In genomic region chr13:110734561-110734960, GRCh38 we compare ENCODE assay signal across 1 cellular context.
A peak's percentile ranks its signal among the peaks of the same experiment; 100 is the strongest.
TF ChIP-seq lines count a peak whose summit lies in the region.

No MANE protein-coding gene starts in this region.

TF ChIP-seq in HepG2, 621 proteins besides CTCF, POLR2A, EP300 and RAD21:
- TF ChIP-seq MAZ (IDR thresholded peaks at IDR 0.05; ENCODE audit: borderline replicate concordance, low read depth, low read length) (no peak), MAZ (CRISPR knock-in tag; IDR thresholded peaks at IDR 0.05; ENCODE audit: low read depth) (no peak), TRIM24 (CRISPR knock-in tag; IDR thresholded peaks at IDR 0.05) (no peak), HNF4G (IDR thresholded peaks at IDR 0.05; ENCODE audit: borderline replicate concordance, low read depth, low read length) (0 out of 2 replicates have a peak, but pooled peaks have one; percentile 9), HNF4G (CRISPR knock-in tag; IDR thresholded peaks at IDR 0.05; ENCODE audit: borderline replicate concordance, low read depth) (no peak), TCF7 (IDR thresholded peaks at IDR 0.05; ENCODE audit: low read depth) (peak; percentile 57; the same call in 1 of the 2 replicates), HNF4A (CRISPR knock-in tag; IDR thresholded peaks at IDR 0.05) (peak; percentile 61), CEBPG (CRISPR knock-in tag; IDR thresholded peaks at IDR 0.05) (peak; percentile 51), ZBTB26 (CRISPR knock-in tag; IDR thresholded peaks at IDR 0.05; ENCODE audit: borderline replicate concordance) (no peak), ZMYM3 (CRISPR knock-in tag; IDR thresholded peaks at IDR 0.05) (peak; percentile 44; the same call in 1 of the 2 replicates), RARA (CRISPR knock-in tag; IDR thresholded peaks at IDR 0.05) (0 out of 2 replicates have a peak, but pooled peaks have one; percentile 13), PITX1 (CRISPR knock-in tag; IDR thresholded peaks at IDR 0.05) (peak; percentile 36; the same call in 1 of the 2 replicates), ZNF770 (CRISPR knock-in tag; IDR thresholded peaks at IDR 0.05) (peak; percentile 95), DMAP1 (CRISPR knock-in tag; IDR thresholded peaks at IDR 0.05) (no peak), RCOR2 (CRISPR knock-in tag; IDR thresholded peaks at IDR 0.05) (peak; percentile 45; the same call in 1 of the 2 replicates), POGZ (CRISPR knock-in tag; IDR thresholded peaks at IDR 0.05) (peak; percentile 56; the same call in 1 of the 2 replicates), ZBTB34 (CRISPR knock-in tag; IDR thresholded peaks at IDR 0.05) (no peak), CEBPB (IDR thresholded peaks at IDR 0.05; ENCODE audit: borderline replicate concordance, low read depth, low read length) (peak; percentile 26; the same call in 1 of the 2 replicates)
- TF ChIP-seq, protein P1, sequence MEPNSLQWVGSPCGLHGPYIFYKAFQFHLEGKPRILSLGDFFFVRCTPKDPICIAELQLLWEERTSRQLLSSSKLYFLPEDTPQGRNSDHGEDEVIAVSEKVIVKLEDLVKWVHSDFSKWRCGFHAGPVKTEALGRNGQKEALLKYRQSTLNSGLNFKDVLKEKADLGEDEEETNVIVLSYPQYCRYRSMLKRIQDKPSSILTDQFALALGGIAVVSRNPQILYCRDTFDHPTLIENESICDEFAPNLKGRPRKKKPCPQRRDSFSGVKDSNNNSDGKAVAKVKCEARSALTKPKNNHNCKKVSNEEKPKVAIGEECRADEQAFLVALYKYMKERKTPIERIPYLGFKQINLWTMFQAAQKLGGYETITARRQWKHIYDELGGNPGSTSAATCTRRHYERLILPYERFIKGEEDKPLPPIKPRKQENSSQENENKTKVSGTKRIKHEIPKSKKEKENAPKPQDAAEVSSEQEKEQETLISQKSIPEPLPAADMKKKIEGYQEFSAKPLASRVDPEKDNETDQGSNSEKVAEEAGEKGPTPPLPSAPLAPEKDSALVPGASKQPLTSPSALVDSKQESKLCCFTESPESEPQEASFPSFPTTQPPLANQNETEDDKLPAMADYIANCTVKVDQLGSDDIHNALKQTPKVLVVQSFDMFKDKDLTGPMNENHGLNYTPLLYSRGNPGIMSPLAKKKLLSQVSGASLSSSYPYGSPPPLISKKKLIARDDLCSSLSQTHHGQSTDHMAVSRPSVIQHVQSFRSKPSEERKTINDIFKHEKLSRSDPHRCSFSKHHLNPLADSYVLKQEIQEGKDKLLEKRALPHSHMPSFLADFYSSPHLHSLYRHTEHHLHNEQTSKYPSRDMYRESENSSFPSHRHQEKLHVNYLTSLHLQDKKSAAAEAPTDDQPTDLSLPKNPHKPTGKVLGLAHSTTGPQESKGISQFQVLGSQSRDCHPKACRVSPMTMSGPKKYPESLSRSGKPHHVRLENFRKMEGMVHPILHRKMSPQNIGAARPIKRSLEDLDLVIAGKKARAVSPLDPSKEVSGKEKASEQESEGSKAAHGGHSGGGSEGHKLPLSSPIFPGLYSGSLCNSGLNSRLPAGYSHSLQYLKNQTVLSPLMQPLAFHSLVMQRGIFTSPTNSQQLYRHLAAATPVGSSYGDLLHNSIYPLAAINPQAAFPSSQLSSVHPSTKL (CRISPR knock-in tag; IDR thresholded peaks at IDR 0.05): peak; percentile 24; the same call in 1 of the 2 replicates
